Comparison of ENCODE assay signal across 1 cellular context in the genomic region with DNA sequence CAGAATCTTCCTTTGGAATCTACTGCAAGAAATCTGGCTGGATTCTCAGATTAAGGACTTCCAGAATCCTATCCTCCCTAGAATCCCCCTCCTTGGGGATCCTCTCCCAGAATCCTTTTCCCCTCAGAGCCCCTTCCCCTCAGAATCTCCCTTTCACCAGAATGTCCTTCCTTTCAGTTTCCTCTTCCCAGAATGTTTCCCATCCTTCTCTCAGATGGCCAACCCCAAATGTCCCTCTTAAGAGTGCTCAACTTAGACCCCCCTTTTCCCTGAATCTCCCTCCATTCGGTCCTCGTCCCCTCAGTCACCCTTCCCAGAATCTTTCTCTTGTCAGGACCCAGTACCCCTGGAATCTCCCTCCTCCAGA.
TF ChIP-seq lines count a peak whose summit lies in the region.

No MANE protein-coding gene starts in this region.

TF ChIP-seq in endothelial cell of umbilical vein, 7 proteins besides CTCF, POLR2A, EP300 and RAD21:
- TF ChIP-seq POLR2AphosphoS5 (IDR thresholded peaks at IDR 0.05; ENCODE audit: insufficient read depth, low read depth, low read length) (no peak), FOS (IDR thresholded peaks at IDR 0.05; ENCODE audit: borderline replicate concordance, insufficient read depth, low read length) (no peak), EZH2 (IDR thresholded peaks at IDR 0.05; ENCODE audit: borderline replicate concordance, low read depth, low read length, severe bottlenecking) (no peak)
